ENCODE assay signal across 11 cellular contexts in genomic region chr16:85523602-85524364, GRCh38.
A peak's percentile ranks its signal among the peaks of the same experiment; 100 is the strongest.
DNase-seq lines count a peak whose midpoint lies in the region; ATAC-seq, FAIRE-seq and TF ChIP-seq lines count a peak whose summit lies in the region.
"Had no signal": no experiment of that assay in that cellular context is flagged by ENCODE, and none has a peak within 500 bp of the region (broad histone marks: within the 10 kb centered on the region; RNA-seq: fewer than 3 reads in every experiment).

No MANE protein-coding gene starts in this region.

- no peak for TF ChIP-seq POLR2A in GM12878 (IDR thresholded peaks at IDR 0.05; ENCODE audit: low read depth, low read length)

- TF ChIP-seq CTCF in LNCaP clone FGC (IDR thresholded peaks at IDR 0.05; ENCODE audit: control insufficient read depth, extremely low read depth, insufficient read depth) (no peak), GM12878 (IDR thresholded peaks at IDR 0.05 in 2 of 3, conservative IDR thresholded peaks at IDR 0.05 in 1 of 3; ENCODE audit: control insufficient read depth in 2 of 3, extremely low read depth in 1 of 3, insufficient read depth in 1 of 3, low read depth in 3 of 3, low read length in 3 of 3) (no peak), liver (IDR thresholded peaks at IDR 0.05; ENCODE audit: low read depth, low read length, missing input control) (no peak)

- H3K79me2 ChIP-seq in GM12878 (ENCODE audit: control insufficient read depth, insufficient read depth, low read length) = no peaks in the 10 kb centered on the region

- intact Hi-C loops in GM12878 (cut with micrococcal nuclease; ENCODE audit: unreplicated experiment) = no loop called here

- DNase-seq in LNCaP clone FGC (ENCODE audit: low read depth) (peak; percentile 85), GM12878 (ENCODE audit: low read depth, low spot score) (no peak), amygdala (lab: John Stamatoyannopoulos, UW) (no peak)
- DNase-seq in activated CD8-positive, alpha-beta memory T cell treated with anti-CD3 and anti-CD28 coated beads, Interleukin-2, amount 50 U/mL, for 4 hours = no peak
- DNase-seq: GDM1, HFFc6 had no signal

- H3K27me3 ChIP-seq in BLaER1 (no peaks in the 10 kb centered on the region), GM12878 (replicated peaks in 1 of 2; ENCODE audit: control insufficient read depth in 2 of 2, insufficient read depth in 2 of 2, low read length in 1 of 2) (no peaks in the 10 kb centered on the region; a peak in 1 of 4 replicates), liver (ENCODE audit: control insufficient read depth in 4 of 4, insufficient read depth in 4 of 4, low read length in 3 of 4) (no peaks in the 10 kb centered on the region)

- SMC1A ChIA-PET in GM12878 (lab: Charles Lee; ENCODE audit: uncharacterized antibody, unreplicated experiment) = no interaction called here

- CTCF ChIA-PET in GM12878 (lab: Yijun Ruan, JAX) = interaction anchor here (0.8 kb wide), 1 partner anchor 95 kb away, joined by 3 read pairs; no protein-coding TSS in a partner anchor

- no peak overlapping the region for H2AFZ ChIP-seq in GM12878 (ENCODE audit: control insufficient read depth, low read depth, low read length)

- 40% methylated on average over 21 of the region's 22 CpGs for WGBS in GM12878 (ENCODE audit: insufficient coverage, insufficient replicate concordance, low lambda C conversion rate, missing lambda C conversion rate)
- 39% methylated on average over 22 of the region's 22 CpGs for WGBS in liver

- POLR2A ChIA-PET in GM12878 (lab: Charles Lee) = no interaction called here

- TF ChIP-seq EP300 in GM12878 (IDR thresholded peaks at IDR 0.05; ENCODE audit: borderline replicate concordance in 1 of 2, control insufficient read depth in 1 of 2, low read depth in 2 of 2, low read length in 2 of 2) = no peak

- in situ Hi-C loops in GM12878 (cut with MboI) = no loop called here

- peak overlapping the region; percentile 92 for H3K27ac ChIP-seq in BLaER1
- H3K27ac ChIP-seq in GM12878 (ENCODE audit: control insufficient read depth, insufficient read depth) = no peak overlapping the region
- peak overlapping the region; percentile 93 for H3K27ac ChIP-seq in liver (ENCODE audit: low read depth in 1 of 2, low read length in 2 of 2)

- RAD21 ChIA-PET in GM12878 (lab: Charles Lee; ENCODE audit: unreplicated experiment) = no interaction called here

- H4K20me1 ChIP-seq in BLaER1 (no peaks in the 10 kb centered on the region), GM12878 (ENCODE audit: control insufficient read depth, insufficient read depth) (no peaks in the 10 kb centered on the region)

- no TSS peak for BruUV-seq in GM12878 (replicated peaks; lab: Mats Ljungman, UMichigan)

- FAIRE-seq in GM12878 (lab: Jason Lieb, UNC) = no peak
- FAIRE-seq: islet of Langerhans had no signal

- ATAC-seq in GM12878 (peak; percentile 50), GM21367 (IDR thresholded peaks at IDR 0.05; ENCODE audit: unreplicated experiment) (no peak), GM21737 (IDR thresholded peaks at IDR 0.05; ENCODE audit: unreplicated experiment) (no peak)

- H3K36me3 ChIP-seq in BLaER1 (peaks cover 12% of the 10 kb centered on the region; the same call in 1 of the 2 replicates), GM12878 (ENCODE audit: control insufficient read depth in 2 of 2, insufficient read depth in 2 of 2, low read length in 1 of 2) (no peaks in the 10 kb centered on the region), liver (ENCODE audit: control insufficient read depth in 4 of 4, insufficient read depth in 3 of 4, low read depth in 1 of 4, low read length in 3 of 4) (no peaks in the 10 kb centered on the region)

- H3K4me2 ChIP-seq in BLaER1 (peak overlapping the region; percentile 92), GM12878 (ENCODE audit: control insufficient read depth, insufficient read depth) (no peak overlapping the region)

- H3K4me3 ChIP-seq in BLaER1 (peak overlapping the region; percentile 46; the same call in 1 of the 2 replicates), LNCaP clone FGC (ENCODE audit: low read depth, low read length) (no peak overlapping the region), GM12878 (no peak overlapping the region), liver (ENCODE audit: low read depth in 1 of 3, low read length in 3 of 3) (no peak overlapping the region)

- H3K9ac ChIP-seq in BLaER1 = peak overlapping the region; percentile 54
- no peak overlapping the region for H3K9ac ChIP-seq in GM12878 (ENCODE audit: control insufficient read depth, insufficient read depth, low read length)
- peak overlapping the region; percentile 42 to 47 for H3K9ac ChIP-seq in liver (ENCODE audit: low read depth in 1 of 2, low read length in 2 of 2)

- H3K4me1 ChIP-seq in BLaER1 (peaks cover 79% of the 10 kb centered on the region), GM12878 (ENCODE audit: control insufficient read depth, insufficient read depth, low read length) (no peaks in the 10 kb centered on the region), liver (ENCODE audit: control insufficient read depth in 4 of 4, insufficient read depth in 4 of 4, low read length in 3 of 4) (peaks cover 40 to 75% (median 58%) of the 10 kb centered on the region in 4 donors)

- H3K9me3 ChIP-seq in BLaER1 (no peaks in the 10 kb centered on the region), GM12878 (replicated peaks; ENCODE audit: control insufficient read depth, insufficient read depth, low read length) (no peaks in the 10 kb centered on the region), liver (ENCODE audit: control insufficient read depth in 4 of 4, low read length in 3 of 4) (no peaks in the 10 kb centered on the region)

- TF ChIP-seq RAD21 in GM12878 (IDR thresholded peaks at IDR 0.05; ENCODE audit: insufficient read depth, low read depth, low read length) = no peak
- TF ChIP-seq RAD21 in liver (IDR thresholded peaks at IDR 0.05) = peak in 1 of 2 donors; percentile 26

TF ChIP-seq in GM12878, 131 proteins besides CTCF, POLR2A, EP300 and RAD21 (continues in another document):
- no peak for TF ChIP-seq YBX1 (IDR thresholded peaks at IDR 0.05)
- TF ChIP-seq GABPA (IDR thresholded peaks at IDR 0.05; ENCODE audit: low read depth) = no peak
- TF ChIP-seq BCL11A (IDR thresholded peaks at IDR 0.05; ENCODE audit: low read depth, low read length) = no peak
- TF ChIP-seq JUNB (IDR thresholded peaks at IDR 0.05) = no peak
- TF ChIP-seq, protein P1, sequence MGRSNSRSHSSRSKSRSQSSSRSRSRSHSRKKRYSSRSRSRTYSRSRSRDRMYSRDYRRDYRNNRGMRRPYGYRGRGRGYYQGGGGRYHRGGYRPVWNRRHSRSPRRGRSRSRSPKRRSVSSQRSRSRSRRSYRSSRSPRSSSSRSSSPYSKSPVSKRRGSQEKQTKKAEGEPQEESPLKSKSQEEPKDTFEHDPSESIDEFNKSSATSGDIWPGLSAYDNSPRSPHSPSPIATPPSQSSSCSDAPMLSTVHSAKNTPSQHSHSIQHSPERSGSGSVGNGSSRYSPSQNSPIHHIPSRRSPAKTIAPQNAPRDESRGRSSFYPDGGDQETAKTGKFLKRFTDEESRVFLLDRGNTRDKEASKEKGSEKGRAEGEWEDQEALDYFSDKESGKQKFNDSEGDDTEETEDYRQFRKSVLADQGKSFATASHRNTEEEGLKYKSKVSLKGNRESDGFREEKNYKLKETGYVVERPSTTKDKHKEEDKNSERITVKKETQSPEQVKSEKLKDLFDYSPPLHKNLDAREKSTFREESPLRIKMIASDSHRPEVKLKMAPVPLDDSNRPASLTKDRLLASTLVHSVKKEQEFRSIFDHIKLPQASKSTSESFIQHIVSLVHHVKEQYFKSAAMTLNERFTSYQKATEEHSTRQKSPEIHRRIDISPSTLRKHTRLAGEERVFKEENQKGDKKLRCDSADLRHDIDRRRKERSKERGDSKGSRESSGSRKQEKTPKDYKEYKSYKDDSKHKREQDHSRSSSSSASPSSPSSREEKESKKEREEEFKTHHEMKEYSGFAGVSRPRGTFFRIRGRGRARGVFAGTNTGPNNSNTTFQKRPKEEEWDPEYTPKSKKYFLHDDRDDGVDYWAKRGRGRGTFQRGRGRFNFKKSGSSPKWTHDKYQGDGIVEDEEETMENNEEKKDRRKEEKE (IDR thresholded peaks at IDR 0.05) = no peak

TF ChIP-seq in liver, 16 proteins besides CTCF, POLR2A, EP300 and RAD21:
- TF ChIP-seq NR2F2 (IDR thresholded peaks at IDR 0.05) = no peak
- no peak for TF ChIP-seq GABPA (IDR thresholded peaks at IDR 0.05 in 1 of 2, conservative IDR thresholded peaks at IDR 0.05 in 1 of 2)
- peak; percentile 44 to 54 for TF ChIP-seq RXRA (IDR thresholded peaks at IDR 0.05)
- no peak for TF ChIP-seq TAF1 (conservative IDR thresholded peaks at IDR 0.05)
- TF ChIP-seq ZBTB33 (IDR thresholded peaks at IDR 0.05) = no peak
- TF ChIP-seq EGR1 (IDR thresholded peaks at IDR 0.05; ENCODE audit: low read depth in 2 of 2) = no peak
- TF ChIP-seq YY1 (IDR thresholded peaks at IDR 0.05) = no peak
- TF ChIP-seq HNF4A (conservative IDR thresholded peaks at IDR 0.05) = peak; percentile 26 to 39
- no peak for TF ChIP-seq ATF3 (IDR thresholded peaks at IDR 0.05)
- TF ChIP-seq FOXA1 (IDR thresholded peaks at IDR 0.05) = no peak
TF ChIP-seq in liver: peak in this region for 2.
